In the genomic region with DNA sequence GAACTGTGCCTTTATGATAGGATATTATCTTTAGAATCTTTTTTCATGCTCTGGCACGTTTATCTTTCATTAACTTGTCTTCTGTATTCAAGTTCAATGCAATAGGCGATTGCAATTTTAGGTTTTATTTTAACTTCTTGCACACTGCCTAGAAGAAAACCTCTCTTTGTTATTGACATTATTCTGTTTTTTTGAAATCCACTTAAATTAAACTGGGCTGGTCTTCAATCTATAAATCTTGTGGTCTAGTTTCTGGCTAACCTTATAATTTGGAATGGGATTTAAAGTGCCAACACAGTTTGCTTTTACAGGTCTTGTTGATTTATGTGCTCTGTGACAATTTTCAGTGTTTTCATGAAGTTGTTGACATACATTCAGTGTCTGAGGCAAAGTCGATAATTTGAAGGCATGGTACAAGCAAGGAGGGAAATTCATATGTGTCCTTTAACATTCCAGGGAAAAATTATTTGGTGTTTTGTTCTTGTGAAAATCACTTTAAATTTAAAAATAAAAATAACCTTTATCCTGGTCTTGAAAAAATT, we compare ENCODE assay signal across 16 cellular contexts.
A peak's percentile ranks its signal among the peaks of the same experiment; 100 is the strongest.
DNase-seq lines count a peak whose midpoint lies in the region; ATAC-seq, FAIRE-seq and TF ChIP-seq lines count a peak whose summit lies in the region.
"Had no signal": no experiment of that assay in that cellular context is flagged by ENCODE, and none has a peak within 500 bp of the region (broad histone marks: within the 10 kb centered on the region; RNA-seq: fewer than 3 reads in every experiment).

No MANE protein-coding gene starts in this region.

- peak overlapping the region; percentile 63; the same call in 1 of the 2 replicates for H3K4me2 ChIP-seq in SK-N-SH

- peak overlapping the region; percentile 79 for H2AFZ ChIP-seq in SK-N-SH (ENCODE audit: low read depth)

- POLR2A ChIA-PET in SK-N-SH (lab: Yijun Ruan, JAX) (no interaction called here), GM10248 (lab: Yijun Ruan, JAX) (no interaction called here)

- no peaks in the 10 kb centered on the region for H3K27me3 ChIP-seq in SK-N-SH (ENCODE audit: insufficient read depth)
- H3K27me3 ChIP-seq in stomach: no peaks in the 10 kb centered on the region

- H3K4me3 ChIP-seq in SK-N-SH (ENCODE audit: low read depth in 2 of 2, low read length in 1 of 2) (peak overlapping the region in 1 of 2 experiments; percentile 25; a peak in 2 of 4 replicates), WI38 (ENCODE audit: low read depth, low read length) (peak overlapping the region; percentile 37), kidney (ENCODE audit: low read length in 2 of 2) (peak overlapping the region; percentile 40 to 49), stomach (peak overlapping the region in 3 of 4 donors; percentile 8 to 33 (median 11))

- no peak for TF ChIP-seq POLR2A in stomach (IDR thresholded peaks at IDR 0.05)

- H4K20me1 ChIP-seq in SK-N-SH (ENCODE audit: insufficient read depth): no peaks in the 10 kb centered on the region

- no peaks in the 10 kb centered on the region for H3K9me2 ChIP-seq in SK-N-SH

- H3K27ac ChIP-seq in SK-N-SH (ENCODE audit: low read depth in 2 of 2, low read length in 1 of 2) (peak overlapping the region; percentile 71 to 84; a peak in 3 of 4 replicates), kidney (ENCODE audit: low read depth in 2 of 2, low read length in 2 of 2) (peak overlapping the region; percentile 14 to 59), stomach (peak overlapping the region in 4 of 5 donors; percentile 42 to 81 (median 64))
- H3K27ac ChIP-seq: 22Rv1, WERI-Rb-1 had no signal

- 40% methylated on average over 3 of the region's 3 CpGs for WGBS in SK-N-SH (ENCODE audit: low lambda C conversion rate)
- WGBS in stomach, 5 donors: 13 to 34% (median 15%) methylated on average over 3 of the region's 3 CpGs

- H3K36me3 ChIP-seq in SK-N-SH (replicated peaks in 1 of 2; ENCODE audit: control insufficient read depth in 1 of 2, insufficient read depth in 2 of 2, low read length in 1 of 2) (no peaks in the 10 kb centered on the region), kidney (ENCODE audit: control insufficient read depth in 1 of 2, insufficient read depth in 2 of 2, low read length in 2 of 2) (no peaks in the 10 kb centered on the region), stomach (no peaks in the 10 kb centered on the region)
- H3K36me3 ChIP-seq: WERI-Rb-1 had no signal

- peaks cover 28% of the 10 kb centered on the region for H3F3A ChIP-seq in SK-N-SH (replicated peaks; ENCODE audit: insufficient read depth)

- peak; percentile 55 for FAIRE-seq in kidney (lab: Jason Lieb, UNC)

- H3K9ac ChIP-seq in SK-N-SH: peak overlapping the region; percentile 43; the same call in 1 of the 2 replicates
- H3K9ac ChIP-seq in kidney (ENCODE audit: low read length in 2 of 2): no peak overlapping the region

- no peaks in the 10 kb centered on the region for H3K9me3 ChIP-seq in SK-N-SH
- no peaks in the 10 kb centered on the region for H3K9me3 ChIP-seq in kidney (ENCODE audit: control insufficient read depth in 1 of 2, low read length in 2 of 2)
- no peaks in the 10 kb centered on the region for H3K9me3 ChIP-seq in stomach

- CTCF ChIA-PET in SK-N-SH (lab: Yijun Ruan, JAX): no interaction called here
- CTCF ChIA-PET in GM10248 (lab: Yijun Ruan, JAX): no interaction called here

- ATAC-seq in SK-N-SH treated with all-trans-retinoic acid at 6 μM for 48 hours (no peak), GM19328 (IDR thresholded peaks at IDR 0.05; ENCODE audit: unreplicated experiment) (no peak), GM21360 (IDR thresholded peaks at IDR 0.05; ENCODE audit: unreplicated experiment) (no peak)

- no peaks in the 10 kb centered on the region for H3K79me2 ChIP-seq in SK-N-SH (ENCODE audit: insufficient read depth)

- H3K4me1 ChIP-seq in SK-N-SH (ENCODE audit: control insufficient read depth in 1 of 2, insufficient read depth in 2 of 2, low read depth in 1 of 2, low read length in 1 of 2): peaks cover 27 to 46% of the 10 kb centered on the region in 2 experiments
- H3K4me1 ChIP-seq in kidney (ENCODE audit: control insufficient read depth in 1 of 2, insufficient read depth in 1 of 2, low read depth in 1 of 2, low read length in 2 of 2): peaks cover 4 to 8% of the 10 kb centered on the region in 2 donors
- H3K4me1 ChIP-seq in stomach: peaks cover 0 to 54% (median 26%) of the 10 kb centered on the region in 4 donors

- intact Hi-C loops in kidney (cut with DNase I): no loop called here
- intact Hi-C loops in stomach (cut with DNase I; ENCODE audit: low total_unique reads): no loop called here

- DNase-seq in SK-N-SH (no peak), kidney (no peak), stomach (no peak), GM10248 (ENCODE audit: extremely low spot score) (no peak)
- DNase-seq: activated T-cell treated with anti-CD3 and anti-CD28 coated beads for 4 hours, endodermal cell, hippocampal formation, NCI-H1092 treated with DMSO at 0.1 percent for 48 hours, NCI-H446 treated with DMSO at 0.1 percent for 48 hours, SHP77 treated with DMSO at 0.1 percent for 48 hours, WERI-Rb-1 had no signal

- TF ChIP-seq CTCF in SK-N-SH (IDR thresholded peaks at IDR 0.05): no peak
- no peak for TF ChIP-seq CTCF in WI38 (IDR thresholded peaks at IDR 0.05; ENCODE audit: low read depth, low read length)
- TF ChIP-seq CTCF in kidney (IDR thresholded peaks at IDR 0.05; ENCODE audit: borderline replicate concordance, extremely low read depth, insufficient read depth): no peak
- no peak for TF ChIP-seq CTCF in stomach (IDR thresholded peaks at IDR 0.05)
- no peak for TF ChIP-seq CTCF in GM10248 (IDR thresholded peaks at IDR 0.05; ENCODE audit: control extremely low read depth, extremely low read depth, low read depth, missing control alignments)

- TF ChIP-seq RAD21 in SK-N-SH (IDR thresholded peaks at IDR 0.05; ENCODE audit: low read length): no peak

- TF ChIP-seq EP300 in SK-N-SH (IDR thresholded peaks at IDR 0.05; ENCODE audit: borderline replicate concordance in 1 of 2, low read depth in 1 of 2, low read length in 1 of 2): no peak
- no peak for TF ChIP-seq EP300 in stomach (IDR thresholded peaks at IDR 0.05)

TF ChIP-seq in SK-N-SH, 30 proteins besides CTCF, POLR2A, EP300 and RAD21 (continues in another document):
- TF ChIP-seq, protein P1, sequence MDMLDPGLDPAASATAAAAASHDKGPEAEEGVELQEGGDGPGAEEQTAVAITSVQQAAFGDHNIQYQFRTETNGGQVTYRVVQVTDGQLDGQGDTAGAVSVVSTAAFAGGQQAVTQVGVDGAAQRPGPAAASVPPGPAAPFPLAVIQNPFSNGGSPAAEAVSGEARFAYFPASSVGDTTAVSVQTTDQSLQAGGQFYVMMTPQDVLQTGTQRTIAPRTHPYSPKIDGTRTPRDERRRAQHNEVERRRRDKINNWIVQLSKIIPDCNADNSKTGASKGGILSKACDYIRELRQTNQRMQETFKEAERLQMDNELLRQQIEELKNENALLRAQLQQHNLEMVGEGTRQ (IDR thresholded peaks at IDR 0.05; ENCODE audit: borderline replicate concordance, low read depth, low read length): no peak
- TF ChIP-seq MXI1 (IDR thresholded peaks at IDR 0.05; ENCODE audit: low read depth, low read length) (no peak), SIN3A (IDR thresholded peaks at IDR 0.05; ENCODE audit: borderline replicate concordance, low read depth, low read length) (no peak), TEAD4 (IDR thresholded peaks at IDR 0.05; ENCODE audit: borderline replicate concordance, insufficient read depth) (no peak), PBX3 (IDR thresholded peaks at IDR 0.05) (no peak), TAF1 (IDR thresholded peaks at IDR 0.05; ENCODE audit: borderline replicate concordance, low read depth, low read length) (no peak), RFX5 (IDR thresholded peaks at IDR 0.05; ENCODE audit: low read length) (no peak), SMC3 (IDR thresholded peaks at IDR 0.05; ENCODE audit: low read depth, low read length) (no peak)

TF ChIP-seq in SK-N-SH treated with all-trans-retinoic acid at 6 μM for 48 hours, 23 proteins besides CTCF, POLR2A, EP300 and RAD21:
- TF ChIP-seq RARB (CRISPR knock-in tag; IDR thresholded peaks at IDR 0.05) (no peak), ZNF8 (CRISPR knock-in tag; IDR thresholded peaks at IDR 0.05) (no peak), ZFP3 (CRISPR knock-in tag; IDR thresholded peaks at IDR 0.05) (no peak), CREB5 (CRISPR knock-in tag; IDR thresholded peaks at IDR 0.05; ENCODE audit: low read depth) (no peak), ARNTL (CRISPR knock-in tag; IDR thresholded peaks at IDR 0.05; ENCODE audit: borderline replicate concordance, low read depth) (no peak), TOX (CRISPR knock-in tag; IDR thresholded peaks at IDR 0.05; ENCODE audit: borderline replicate concordance) (no peak), GLIS3 (CRISPR knock-in tag; IDR thresholded peaks at IDR 0.05) (no peak), ESRRG (CRISPR knock-in tag; IDR thresholded peaks at IDR 0.05) (no peak)
- TF ChIP-seq, protein P2, sequence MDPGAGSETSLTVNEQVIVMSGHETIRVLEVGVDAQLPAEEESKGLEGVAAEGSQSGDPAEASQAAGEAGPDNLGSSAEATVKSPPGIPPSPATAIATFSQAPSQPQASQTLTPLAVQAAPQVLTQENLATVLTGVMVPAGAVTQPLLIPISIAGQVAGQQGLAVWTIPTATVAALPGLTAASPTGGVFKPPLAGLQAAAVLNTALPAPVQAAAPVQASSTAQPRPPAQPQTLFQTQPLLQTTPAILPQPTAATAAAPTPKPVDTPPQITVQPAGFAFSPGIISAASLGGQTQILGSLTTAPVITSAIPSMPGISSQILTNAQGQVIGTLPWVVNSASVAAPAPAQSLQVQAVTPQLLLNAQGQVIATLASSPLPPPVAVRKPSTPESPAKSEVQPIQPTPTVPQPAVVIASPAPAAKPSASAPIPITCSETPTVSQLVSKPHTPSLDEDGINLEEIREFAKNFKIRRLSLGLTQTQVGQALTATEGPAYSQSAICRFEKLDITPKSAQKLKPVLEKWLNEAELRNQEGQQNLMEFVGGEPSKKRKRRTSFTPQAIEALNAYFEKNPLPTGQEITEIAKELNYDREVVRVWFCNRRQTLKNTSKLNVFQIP (CRISPR knock-in tag; IDR thresholded peaks at IDR 0.05; ENCODE audit: borderline replicate concordance, low read depth): no peak
